In genomic region chr5:137220523-137220927, GRCh38 we compare ENCODE assay signal across 8 cellular contexts.
DNase-seq lines count a peak whose midpoint lies in the region; ATAC-seq and TF ChIP-seq lines count a peak whose summit lies in the region.

No MANE protein-coding gene starts in this region.

- peaks cover 2 to 5% of the 10 kb centered on the region in 2 experiments; a peak in 2 of 4 replicates for H3K4me1 Mint-ChIP-seq in H9
- H3K4me1 Mint-ChIP-seq in stimulated activated memory B cell treated with anti-CD40 and anti-IgM and Interleukin-4, amounts not matched to agents 10 μg/mL and 1 μg/mL and 100 μg/mL, for 72 hours: no peaks in the 10 kb centered on the region

- no peak overlapping the region for H3K9ac ChIP-seq in H9 (ENCODE audit: extremely low read depth, insufficient read length, low read length)

- H4K91ac ChIP-seq in H9 (ENCODE audit: insufficient read length, low read depth, low read length): no peak overlapping the region

- no peaks in the 10 kb centered on the region for H3K27me3 Mint-ChIP-seq in H9 (ENCODE audit: low read depth)
- H3K27me3 Mint-ChIP-seq in stimulated activated memory B cell treated with anti-CD40 and anti-IgM and Interleukin-4, amounts not matched to agents 10 μg/mL and 1 μg/mL and 100 μg/mL, for 72 hours: no peaks in the 10 kb centered on the region

- H3K14ac ChIP-seq in H9 (ENCODE audit: insufficient read depth, low read length): no peak overlapping the region

- no peak overlapping the region for H2BK15ac ChIP-seq in H9 (ENCODE audit: low read depth, low read length)

- no peak overlapping the region for H3K27ac Mint-ChIP-seq in H9
- no peak overlapping the region for H3K27ac Mint-ChIP-seq in stimulated activated memory B cell treated with anti-CD40 and anti-IgM and Interleukin-4, amounts not matched to agents 10 μg/mL and 1 μg/mL and 100 μg/mL, for 72 hours

- no peak overlapping the region for H3K56ac ChIP-seq in H9 (ENCODE audit: insufficient read length, low read depth, low read length)

- peak; percentile 60 for ATAC-seq in stimulated activated memory B cell treated with anti-CD40 and anti-IgM and Interleukin-4, amounts not matched to agents 10 μg/mL and 1 μg/mL and 100 μg/mL, for 72 hours

- no peak overlapping the region for H3T11ph ChIP-seq in H9 (ENCODE audit: low read length)

- no peak overlapping the region for H3K4me3 Mint-ChIP-seq in H9
- no peak overlapping the region for H3K4me3 Mint-ChIP-seq in stimulated activated memory B cell treated with anti-CD40 and anti-IgM and Interleukin-4, amounts not matched to agents 10 μg/mL and 1 μg/mL and 100 μg/mL, for 72 hours

- no peaks in the 10 kb centered on the region for H3K79me1 ChIP-seq in H9 (ENCODE audit: insufficient read depth, low read depth, low read length, poor library complexity, severe bottlenecking)

- H2BK20ac ChIP-seq in H9 (ENCODE audit: low read depth, low read length, poor library complexity, severe bottlenecking): no peak overlapping the region

- H3K4me1 ChIP-seq in H9 (ENCODE audit: insufficient read depth, low read length): no peaks in the 10 kb centered on the region

- no peak overlapping the region for H2BK5ac ChIP-seq in H9 (ENCODE audit: insufficient read length, low read length)

- H4K5ac ChIP-seq in H9 (ENCODE audit: insufficient read length, low read depth, low read length): no peak overlapping the region

- no peak overlapping the region for H3K18ac ChIP-seq in H9 (ENCODE audit: insufficient read length, low read depth, low read length)

- no peak overlapping the region for H2BK120ac ChIP-seq in H9 (ENCODE audit: low read depth, low read length, poor library complexity, severe bottlenecking)

- no peak overlapping the region for H4K8ac ChIP-seq in H9 (replicated peaks; ENCODE audit: insufficient read length, low read depth, low read length)

- no peak overlapping the region for H2BK12ac ChIP-seq in H9 (ENCODE audit: insufficient read length, low read depth, low read length)

- no peak overlapping the region for H3K4ac ChIP-seq in H9 (ENCODE audit: low read depth, low read length)

- H3K9me3 ChIP-seq in H9 (ENCODE audit: control insufficient read depth, low read depth, low read length): no peaks in the 10 kb centered on the region

- H3K36me3 Mint-ChIP-seq in H9 (ENCODE audit: insufficient read depth in 1 of 3, low read depth in 3 of 3): no peaks in the 10 kb centered on the region
- no peaks in the 10 kb centered on the region for H3K36me3 Mint-ChIP-seq in stimulated activated memory B cell treated with anti-CD40 and anti-IgM and Interleukin-4, amounts not matched to agents 10 μg/mL and 1 μg/mL and 100 μg/mL, for 72 hours

- no peaks in the 10 kb centered on the region for H4K20me1 ChIP-seq in H9 (ENCODE audit: control insufficient read depth, insufficient read depth, insufficient read length)

- no peak overlapping the region for H3K4me2 ChIP-seq in H9 (ENCODE audit: insufficient read depth, insufficient read length, low read length)

- H3K9me3 Mint-ChIP-seq in H9: no peaks in the 10 kb centered on the region
- H3K9me3 Mint-ChIP-seq in stimulated activated memory B cell treated with anti-CD40 and anti-IgM and Interleukin-4, amounts not matched to agents 10 μg/mL and 1 μg/mL and 100 μg/mL, for 72 hours: no peaks in the 10 kb centered on the region

- H3K23me2 ChIP-seq in H9 (ENCODE audit: insufficient read length, low read depth, low read length, poor library complexity, severe bottlenecking): no peaks in the 10 kb centered on the region

- TF ChIP-seq CTCF in H9 (conservative IDR thresholded peaks at IDR 0.05): peak; percentile 72

- no peak overlapping the region for H2AFZ ChIP-seq in H9 (ENCODE audit: low read length)

- no peak overlapping the region for H3K23ac ChIP-seq in H9 (ENCODE audit: insufficient read length, low read depth, low read length)

- H2AK5ac ChIP-seq in H9 (ENCODE audit: insufficient read length, low read length): no peak overlapping the region

- DNase-seq in NCI-H1092 treated with DMSO at 0.1 percent for 48 hours (lab: John Stamatoyannopoulos, UW) (peak; percentile 42), NCI-H1092 (lab: John Stamatoyannopoulos, UW) (no peak), H9 (peak; percentile 43), M059J (ENCODE audit: low read depth) (peak; percentile 97), SKM-1 treated with dmso at 0.1 percent for 144 hours (lab: John Stamatoyannopoulos, UW; ENCODE audit: unreplicated experiment) (peak; percentile 62), germinal center (ENCODE audit: low spot score) (peak; percentile 41)
- DNase-seq in activated naive CD4-positive, alpha-beta T cell (lab: John Stamatoyannopoulos, UW): no peak

- no CpG with 5 or more reads among the region's 3 CpGs for WGBS in H9 (ENCODE audit: extremely low coverage, insufficient read length, low lambda C conversion rate)

- H3K79me2 ChIP-seq in H9 (ENCODE audit: insufficient read depth, low read length): no peaks in the 10 kb centered on the region

- H3K27me3 ChIP-seq in H9 (ENCODE audit: insufficient read depth, low read length): no peaks in the 10 kb centered on the region

- H3K27ac ChIP-seq in H9 (ENCODE audit: insufficient read length, low read depth, low read length): no peak overlapping the region

Comparison
In these comparisons a context has a peak if more than half of its experiments do, and no peak if none do; other contexts are left out.
1. DNase-seq: peak in NCI-H1092 treated with DMSO at 0.1 percent for 48 hours (single experiment), H9 (single experiment), M059J (single experiment), SKM-1 treated with dmso at 0.1 percent for 144 hours (single experiment) and germinal center (single experiment); none in NCI-H1092 (single experiment) and activated naive CD4-positive, alpha-beta T cell (0 of 4).